ENCODE assay signal across 11 cellular contexts in genomic region chr4:140158234-140159030, GRCh38. TPM values are rescaled to one million over a fixed set of nuclear protein-coding genes. Genes with fewer than 3 reads are reported as not detected.
DNase-seq lines count a peak whose midpoint lies in the region; ATAC-seq and TF ChIP-seq lines count a peak whose summit lies in the region.
"Had no signal": no experiment of that assay in that cellular context is flagged by ENCODE, and none has a peak within 500 bp of the region (broad histone marks: within the 10 kb centered on the region; RNA-seq: fewer than 3 reads in every experiment).

No MANE protein-coding gene starts in this region.

- DNase-seq in G401 (ENCODE audit: low spot score) (peak; percentile 71), NCI-H2196 (lab: John Stamatoyannopoulos, UW; ENCODE audit: unreplicated experiment) (peak; percentile 63), brain pericyte (ENCODE audit: low read depth, low spot score) (peak; percentile 37), osteocyte (ENCODE audit: extremely low spot score, unreplicated experiment) (no peak), WTC11 (ENCODE audit: low spot score) (no peak)
- DNase-seq in activated T-cell treated with anti-CD3 and anti-CD28 coated beads, Interleukin-2, amount 50 U/mL, for 48 hours, result no peak
- DNase-seq in effector CD4-positive, alpha-beta T cell, result no peak
- DNase-seq: effector memory CD4-positive, alpha-beta T cell; stimulated activated naive CD4-positive, alpha-beta T cell treated with Interleukin-2 at 50 U/mL for 16 hours had no signal

- peaks cover 30% of the 10 kb centered on the region for H3K4me1 Mint-ChIP-seq in osteocyte (ENCODE audit: unreplicated experiment)
- H3K4me1 Mint-ChIP-seq in WTC11, result no peaks in the 10 kb centered on the region

- H3K9me3 Mint-ChIP-seq in osteocyte (ENCODE audit: unreplicated experiment) (no peaks in the 10 kb centered on the region), WTC11 (0 out of 2 replicates have a peak, but pooled peaks cover 6% of the 10 kb centered on the region)

- no peak overlapping the region for H3K4me3 Mint-ChIP-seq in osteocyte (ENCODE audit: unreplicated experiment)
- H3K4me3 Mint-ChIP-seq in WTC11, result no peak overlapping the region
- H3K4me3 Mint-ChIP-seq: IgD-negative memory B cell had no signal

- in situ Hi-C loops in G401 (cut with HindIII; ENCODE audit: low sequenced_read_pairs), result no loop called here

- H3K27ac Mint-ChIP-seq in osteocyte (ENCODE audit: unreplicated experiment), result peak overlapping the region; percentile 44
- H3K27ac Mint-ChIP-seq in WTC11, result no peak overlapping the region

- POLR2A ChIA-PET in WTC11 (lab: Charles Lee), result no interaction called here

- no peak for ATAC-seq in WTC11
- ATAC-seq in HG03442 (IDR thresholded peaks at IDR 0.05; ENCODE audit: unreplicated experiment), result no peak

- no peaks in the 10 kb centered on the region for H3K36me3 Mint-ChIP-seq in osteocyte (ENCODE audit: unreplicated experiment)
- H3K36me3 Mint-ChIP-seq in WTC11, result no peaks in the 10 kb centered on the region
- H3K36me3 Mint-ChIP-seq: IgD-negative memory B cell had no signal

- CTCF ChIA-PET in WTC11 (lab: Charles Lee), result interaction anchor here (1.0 kb wide), 1 partner anchor 202 kb away, joined by 3 read pairs; no protein-coding TSS in a partner anchor

- TF ChIP-seq CTCF in osteocyte (IDR thresholded peaks at IDR 0.05) (no peak), WTC11 (IDR thresholded peaks at IDR 0.05) (no peak)

- H3K27me3 Mint-ChIP-seq in osteocyte (ENCODE audit: unreplicated experiment) (no peaks in the 10 kb centered on the region), WTC11 (ENCODE audit: low read depth) (peaks cover 4% of the 10 kb centered on the region; the same call in 1 of the 2 replicates)

TF ChIP-seq in WTC11, 78 proteins besides CTCF, POLR2A, EP300 and RAD21:
- TF ChIP-seq CREB1 (CRISPR knock-in tag; IDR thresholded peaks at IDR 0.05) (no peak), GTF2I (CRISPR knock-in tag; conservative IDR thresholded peaks at IDR 0.05) (no peak), ERG (CRISPR knock-in tag; IDR thresholded peaks at IDR 0.05) (no peak), MYBL2 (CRISPR knock-in tag; IDR thresholded peaks at IDR 0.05) (no peak), SOX15 (CRISPR knock-in tag; IDR thresholded peaks at IDR 0.05) (no peak), ZMAT4 (CRISPR knock-in tag; IDR thresholded peaks at IDR 0.05) (no peak), ZNF423 (CRISPR knock-in tag; IDR thresholded peaks at IDR 0.05) (no peak), E2F4 (CRISPR knock-in tag; IDR thresholded peaks at IDR 0.05; ENCODE audit: borderline replicate concordance, low read depth) (no peak), ATF2 (CRISPR knock-in tag; IDR thresholded peaks at IDR 0.05; ENCODE audit: borderline replicate concordance, low read depth) (no peak), ATF3 (CRISPR knock-in tag; conservative IDR thresholded peaks at IDR 0.05) (no peak), HMGXB4 (CRISPR knock-in tag; IDR thresholded peaks at IDR 0.05) (no peak), NFATC4 (CRISPR knock-in tag; IDR thresholded peaks at IDR 0.05) (no peak), JAZF1 (CRISPR knock-in tag; IDR thresholded peaks at IDR 0.05) (no peak), NFE2L1 (CRISPR knock-in tag; IDR thresholded peaks at IDR 0.05) (no peak), CBFB (CRISPR knock-in tag; IDR thresholded peaks at IDR 0.05; ENCODE audit: low read depth) (no peak)
- TF ChIP-seq, protein P1, sequence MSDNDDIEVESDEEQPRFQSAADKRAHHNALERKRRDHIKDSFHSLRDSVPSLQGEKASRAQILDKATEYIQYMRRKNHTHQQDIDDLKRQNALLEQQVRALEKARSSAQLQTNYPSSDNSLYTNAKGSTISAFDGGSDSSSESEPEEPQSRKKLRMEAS (CRISPR knock-in tag; IDR thresholded peaks at IDR 0.05), result no peak
- TF ChIP-seq, protein P2, sequence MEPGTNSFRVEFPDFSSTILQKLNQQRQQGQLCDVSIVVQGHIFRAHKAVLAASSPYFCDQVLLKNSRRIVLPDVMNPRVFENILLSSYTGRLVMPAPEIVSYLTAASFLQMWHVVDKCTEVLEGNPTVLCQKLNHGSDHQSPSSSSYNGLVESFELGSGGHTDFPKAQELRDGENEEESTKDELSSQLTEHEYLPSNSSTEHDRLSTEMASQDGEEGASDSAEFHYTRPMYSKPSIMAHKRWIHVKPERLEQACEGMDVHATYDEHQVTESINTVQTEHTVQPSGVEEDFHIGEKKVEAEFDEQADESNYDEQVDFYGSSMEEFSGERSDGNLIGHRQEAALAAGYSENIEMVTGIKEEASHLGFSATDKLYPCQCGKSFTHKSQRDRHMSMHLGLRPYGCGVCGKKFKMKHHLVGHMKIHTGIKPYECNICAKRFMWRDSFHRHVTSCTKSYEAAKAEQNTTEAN (CRISPR knock-in tag; IDR thresholded peaks at IDR 0.05), result no peak
TF ChIP-seq in WTC11: peak in this region for 0.

RNA-seq across cellular contexts. Expression of gene MAML3, which starts 4.4 kb away (rescaled TPM):
- not detected in 2 replicates for total RNA-seq in G401 (2014; rRNA removed; shearing (Covaris generic))
- total RNA-seq in osteocyte (8.0 and 8.2 TPM in 2 replicates), WTC11 (2021) (7.4 to 8.7 TPM (median 7.9 TPM) in 3 replicates)

Comparison
In these comparisons a context has a peak if more than half of its experiments do, and no peak if none do; other contexts are left out.
1. DNase-seq: peak in G401 (single experiment), NCI-H2196 (single experiment) and brain pericyte (single experiment); none in osteocyte (single experiment), activated T-cell treated with anti-CD3 and anti-CD28 coated beads, Interleukin-2, amount 50 U/mL, for 48 hours (0 of 2), WTC11 (single experiment) and effector CD4-positive, alpha-beta T cell (single experiment).